Comparison of ENCODE assay signal across 1 cellular context in the genomic region with DNA sequence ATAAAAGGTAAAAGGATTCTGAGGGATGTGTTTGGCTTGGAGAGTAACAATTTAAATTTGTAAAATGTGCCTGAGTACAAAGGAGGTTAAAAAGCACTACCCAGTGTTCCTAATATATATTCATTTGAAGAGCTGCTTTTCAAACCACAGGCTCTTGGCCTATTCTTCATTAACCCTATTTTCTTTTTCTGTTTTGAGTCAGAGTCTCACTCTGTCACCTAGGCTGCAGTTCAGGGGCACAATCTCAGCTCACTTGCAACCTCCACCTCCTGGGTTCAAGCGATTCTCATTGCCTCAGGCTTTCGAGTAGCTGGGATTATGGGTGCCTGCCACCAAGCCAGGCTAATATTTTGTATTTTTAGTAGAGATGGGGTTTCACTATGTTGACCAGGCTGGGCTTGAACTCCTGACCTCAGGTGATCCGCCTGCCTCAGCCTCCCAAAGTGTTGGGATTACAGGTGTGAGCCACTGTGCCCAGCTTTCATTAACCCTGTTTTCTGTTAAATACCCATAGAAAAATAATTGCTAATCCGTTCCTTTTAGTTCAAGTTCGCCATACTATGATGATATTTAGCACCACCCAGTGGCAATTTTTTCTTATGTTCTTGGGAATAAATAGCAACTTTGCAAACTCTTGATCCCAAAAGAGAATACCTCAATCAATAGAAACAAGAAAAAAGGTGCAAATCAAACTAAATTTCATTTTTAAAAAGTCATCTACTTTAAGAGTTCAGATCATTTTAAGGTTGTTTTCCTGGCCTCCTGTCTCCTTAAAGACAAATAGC.
TF ChIP-seq lines count a peak whose summit lies in the region.

No MANE protein-coding gene starts in this region.

TF ChIP-seq in endothelial cell of umbilical vein, 7 proteins besides CTCF, POLR2A, EP300 and RAD21 (continued from another document):
- TF ChIP-seq, protein P1, sequence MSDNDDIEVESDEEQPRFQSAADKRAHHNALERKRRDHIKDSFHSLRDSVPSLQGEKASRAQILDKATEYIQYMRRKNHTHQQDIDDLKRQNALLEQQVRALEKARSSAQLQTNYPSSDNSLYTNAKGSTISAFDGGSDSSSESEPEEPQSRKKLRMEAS (IDR thresholded peaks at IDR 0.05; ENCODE audit: insufficient read depth, insufficient read length): no peak
